10 cellular contexts compared by ENCODE assay signal in genomic region chr5:73160239-73160671, GRCh38. TPM values are rescaled to one million over a fixed set of nuclear protein-coding genes. Genes with fewer than 3 reads are reported as not detected.
DNase-seq lines count a peak whose midpoint lies in the region; ATAC-seq and TF ChIP-seq lines count a peak whose summit lies in the region.
"Had no signal": no experiment of that assay in that cellular context is flagged by ENCODE, and none has a peak within 500 bp of the region (broad histone marks: within the 10 kb centered on the region; RNA-seq: fewer than 3 reads in every experiment).

No MANE protein-coding gene starts in this region.

- CTCF ChIA-PET in T-cell (lab: Charles Lee), result no interaction called here
- CTCF ChIA-PET in HEK293T (lab: Yijun Ruan, JAX), result no interaction called here

- H3K36me3 Mint-ChIP-seq in T-cell, result no peaks in the 10 kb centered on the region
- peaks cover 0 to 13% of the 10 kb centered on the region in 2 donors for H3K36me3 Mint-ChIP-seq in naive B cell

- H3K27ac Mint-ChIP-seq in T-cell, result no peak overlapping the region
- no peak overlapping the region for H3K27ac Mint-ChIP-seq in naive B cell

- no peaks in the 10 kb centered on the region for H3K9me3 Mint-ChIP-seq in T-cell
- H3K9me3 Mint-ChIP-seq in naive B cell, result peaks cover 0 to 8% (median 0%) of the 10 kb centered on the region in 7 donors

- H3K4me1 Mint-ChIP-seq in T-cell (peaks cover 29 to 37% (median 36%) of the 10 kb centered on the region in 3 donors), naive B cell (peaks cover 13 to 21% (median 16%) of the 10 kb centered on the region in 3 donors)

- peaks cover 49 to 70% of the 10 kb centered on the region in 2 donors for H3K27me3 Mint-ChIP-seq in T-cell
- H3K27me3 Mint-ChIP-seq in naive B cell, result peaks cover 62 to 78% (median 72%) of the 10 kb centered on the region in 3 donors

- DNase-seq in T-cell (peak in 26 of 34 experiments; percentile 12 to 59 (median 30)), naive B cell (peak; percentile 22), HEK293T (ENCODE audit: extremely low spot score) (no peak), NCI-H187 treated with DMSO at 0.1 percent for 48 hours (lab: John Stamatoyannopoulos, UW) (no peak), activated gamma-delta T cell (lab: John Stamatoyannopoulos, UW) (no peak), amygdala (lab: John Stamatoyannopoulos, UW) (no peak)

- H3K4me3 Mint-ChIP-seq in T-cell (peak overlapping the region in 1 of 3 donors; percentile 37), naive B cell (no peak overlapping the region)

- POLR2A ChIA-PET in T-cell (lab: Charles Lee) (interaction anchor here in 1 of 2 donors (0.5 kb wide), 1 partner anchor 258 kb away, joined by 5 read pairs; no protein-coding TSS in a partner anchor), HEK293T (lab: Yijun Ruan, JAX) (no interaction called here)

- ATAC-seq in GM18511 (IDR thresholded peaks at IDR 0.05; ENCODE audit: unreplicated experiment) (peak; percentile 95), HG02970 (IDR thresholded peaks at IDR 0.05; ENCODE audit: low FRiP score, unreplicated experiment) (peak; percentile 65), T-cell (replicated peaks in 1 of 4) (peak; percentile 87 to 94 (median 89)), naive B cell (ENCODE audit: low read depth in 2 of 2) (peak; percentile 70 to 82)

TF ChIP-seq in HEK293T, 16 proteins besides CTCF, POLR2A, EP300 and RAD21:
- TF ChIP-seq PKNOX1 (IDR thresholded peaks at IDR 0.05), result no peak
- no peak for TF ChIP-seq ELF4 (IDR thresholded peaks at IDR 0.05)
- no peak for TF ChIP-seq FOXK2 (IDR thresholded peaks at IDR 0.05)
- TF ChIP-seq NFRKB (IDR thresholded peaks at IDR 0.05), result no peak
- TF ChIP-seq HDGF (IDR thresholded peaks at IDR 0.05; ENCODE audit: borderline replicate concordance), result no peak
- TF ChIP-seq SUZ12 (IDR thresholded peaks at IDR 0.05), result no peak
- no peak for TF ChIP-seq BHLHE40 (IDR thresholded peaks at IDR 0.05; ENCODE audit: borderline replicate concordance)
- no peak for TF ChIP-seq LEF1 (IDR thresholded peaks at IDR 0.05; ENCODE audit: borderline replicate concordance)
- TF ChIP-seq TARDBP (IDR thresholded peaks at IDR 0.05), result no peak
- TF ChIP-seq ZNF384 (IDR thresholded peaks at IDR 0.05), result no peak
- no peak for TF ChIP-seq CTBP1 (IDR thresholded peaks at IDR 0.05; ENCODE audit: borderline replicate concordance)
- no peak for TF ChIP-seq ARNT (IDR thresholded peaks at IDR 0.05)
- no peak for TF ChIP-seq FOXA1 (IDR thresholded peaks at IDR 0.05)

RNA-seq across cellular contexts. Expression of gene TMEM174, which starts 12.7 kb away (rescaled TPM):
- not detected for total RNA-seq in T-cell
- polyA plus RNA-seq in naive B cell (ENCODE audit: low read depth in 6 of 6), result not detected
- total RNA-seq: dermis microvascular lymphatic vessel endothelial cell, H1 had no signal
- polyA plus RNA-seq: H1 had no signal

RNA-seq across cellular contexts. Expression of gene TMEM171, which starts 39.9 kb away (rescaled TPM):
- total RNA-seq in T-cell, result under 1 TPM in 1 of 5 donors, not detected in 4; 0.47 TPM
- not detected for polyA plus RNA-seq in naive B cell (ENCODE audit: low read depth in 6 of 6)

Comparison
In these comparisons a context has a peak if more than half of its experiments do, and no peak if none do; other contexts are left out.
1. DNase-seq: peak in T-cell (26 of 34) and naive B cell (single experiment); none in HEK293T (single experiment), NCI-H187 treated with DMSO at 0.1 percent for 48 hours (single experiment), activated gamma-delta T cell (single experiment) and amygdala (0 of 56).
2. Peak in every context shown above with its lines, with median percentiles within 50 percentile points of each other: ATAC-seq.